Comparison of ENCODE assay signal across 8 cellular contexts in genomic region chr1:50423670-50424000, GRCh38. TPM values are rescaled to one million over a fixed set of nuclear protein-coding genes. Genes with fewer than 3 reads are reported as not detected.
DNase-seq lines count a peak whose midpoint lies in the region; ATAC-seq, FAIRE-seq and TF ChIP-seq lines count a peak whose summit lies in the region.

No MANE protein-coding gene starts in this region.

- TF ChIP-seq CTCF in CD8-positive, alpha-beta T cell (IDR thresholded peaks at IDR 0.05): no peak
- no peak for TF ChIP-seq CTCF in OCI-LY7 (conservative IDR thresholded peaks at IDR 0.05; ENCODE audit: low read length)

- no peaks in the 10 kb centered on the region for H3K79me2 ChIP-seq in OCI-LY7 (ENCODE audit: insufficient read depth, low read depth, low read length)

- H3K36me3 Mint-ChIP-seq in CD8-positive, alpha-beta T cell: peaks cover 2% of the 10 kb centered on the region
- no peaks in the 10 kb centered on the region for H3K36me3 Mint-ChIP-seq in activated naive CD8-positive, alpha-beta T cell treated with anti-CD3 and anti-CD28 coated beads, Interleukin-2, amount 50 U/mL, for 24 hours (ENCODE audit: low read depth)
- H3K36me3 Mint-ChIP-seq in naive B cell: peaks cover 27 to 43% of the 10 kb centered on the region in 2 donors

- H3K27ac Mint-ChIP-seq in CD8-positive, alpha-beta T cell: no peak overlapping the region
- H3K27ac Mint-ChIP-seq in activated naive CD8-positive, alpha-beta T cell treated with anti-CD3 and anti-CD28 coated beads, Interleukin-2, amount 50 U/mL, for 24 hours: no peak overlapping the region
- peak overlapping the region in 2 of 6 donors; percentile 62 to 86 for H3K27ac Mint-ChIP-seq in naive B cell

- no peak overlapping the region for H2AFZ ChIP-seq in OCI-LY7 (ENCODE audit: low read length)

- FAIRE-seq in H54 (lab: Jason Lieb, UNC): no peak

- DNase-seq in CD8-positive, alpha-beta T cell: no peak
- DNase-seq in H54 (ENCODE audit: insufficient read length, low spot score): peak; percentile 68
- DNase-seq in activated naive CD8-positive, alpha-beta T cell treated with anti-CD3 and anti-CD28 coated beads, Interleukin-2, amount 50 U/mL, for 24 hours: peak; percentile 42
- no peak for DNase-seq in naive B cell
- DNase-seq in OCI-LY7 (ENCODE audit: low spot score): no peak

- TF ChIP-seq POLR2A in H54 (IDR thresholded peaks at IDR 0.05; ENCODE audit: low read depth, low read length): no peak

- H3K4me3 ChIP-seq in CD8-positive, alpha-beta T cell (ENCODE audit: low read depth, low read length): peak overlapping the region; percentile 53
- H3K4me3 ChIP-seq in OCI-LY7 (ENCODE audit: low read depth, low read length, poor library complexity, severe bottlenecking): no peak overlapping the region

- CTCF ChIA-PET in CD8-positive, alpha-beta T cell (lab: Charles Lee): no interaction called here
- CTCF ChIA-PET in OCI-LY7 (lab: Charles Lee; ENCODE audit: unreplicated experiment): interaction anchor here (0.6 kb wide), 1 partner anchor 8 kb away, joined by 7 read pairs; no protein-coding TSS in a partner anchor

- H3K4me1 ChIP-seq in CD8-positive, alpha-beta T cell (ENCODE audit: insufficient read depth, low read length): peaks cover 22% of the 10 kb centered on the region
- no peaks in the 10 kb centered on the region for H3K4me1 ChIP-seq in OCI-LY7 (ENCODE audit: insufficient read depth, low read length, poor library complexity, severe bottlenecking)

- no peaks in the 10 kb centered on the region for H3K9me3 ChIP-seq in CD8-positive, alpha-beta T cell (ENCODE audit: low read length)
- H3K9me3 ChIP-seq in OCI-LY7 (ENCODE audit: low read length): no peaks in the 10 kb centered on the region

- peaks cover 53% of the 10 kb centered on the region for H3K4me1 Mint-ChIP-seq in CD8-positive, alpha-beta T cell (ENCODE audit: low read depth)
- H3K4me1 Mint-ChIP-seq in activated naive CD8-positive, alpha-beta T cell treated with anti-CD3 and anti-CD28 coated beads, Interleukin-2, amount 50 U/mL, for 24 hours: peaks cover 48% of the 10 kb centered on the region
- peaks cover 43 to 69% (median 57%) of the 10 kb centered on the region in 3 donors for H3K4me1 Mint-ChIP-seq in naive B cell

- intact Hi-C loops in CD8-positive, alpha-beta T cell (cut with DNase I, micrococcal nuclease): no loop called here
- intact Hi-C loops in OCI-LY7 (cut with micrococcal nuclease; ENCODE audit: unreplicated experiment): no loop called here

- H3K27me3 Mint-ChIP-seq in CD8-positive, alpha-beta T cell (ENCODE audit: low read depth): peaks cover 69% of the 10 kb centered on the region
- H3K27me3 Mint-ChIP-seq in activated naive CD8-positive, alpha-beta T cell treated with anti-CD3 and anti-CD28 coated beads, Interleukin-2, amount 50 U/mL, for 24 hours: peaks cover 81% of the 10 kb centered on the region
- peaks cover 68 to 86% (median 81%) of the 10 kb centered on the region in 3 donors for H3K27me3 Mint-ChIP-seq in naive B cell

- H3K4me3 Mint-ChIP-seq in CD8-positive, alpha-beta T cell: peak overlapping the region; percentile 90
- H3K4me3 Mint-ChIP-seq in activated naive CD8-positive, alpha-beta T cell treated with anti-CD3 and anti-CD28 coated beads, Interleukin-2, amount 50 U/mL, for 24 hours: peak overlapping the region; percentile 82
- H3K4me3 Mint-ChIP-seq in naive B cell: peak overlapping the region; percentile 83 to 97 (median 94)

- POLR2A ChIA-PET in CD8-positive, alpha-beta T cell (lab: Charles Lee): no interaction called here
- POLR2A ChIA-PET in OCI-LY7 (lab: Charles Lee): interaction anchor here (0.7 to 0.9 kb wide), 2 partner anchors 35 to 985 kb away, joined by 4 read pairs; no protein-coding TSS in a partner anchor

- no peak overlapping the region for H3K4me2 ChIP-seq in OCI-LY7 (ENCODE audit: low read length)

- BruUV-seq in OCI-LY7 (replicated peaks; lab: Mats Ljungman, UMichigan): no TSS peak

- ATAC-seq in CD8-positive, alpha-beta T cell: no peak
- ATAC-seq in activated naive CD8-positive, alpha-beta T cell treated with anti-CD3 and anti-CD28 coated beads, Interleukin-2, amount 50 U/mL, for 24 hours: peak; percentile 37
- no peak for ATAC-seq in naive B cell (ENCODE audit: low read depth in 2 of 2)
- no peak for ATAC-seq in HG02840 (IDR thresholded peaks at IDR 0.05; ENCODE audit: low FRiP score, unreplicated experiment)
- ATAC-seq in GM19463 (IDR thresholded peaks at IDR 0.05; ENCODE audit: unreplicated experiment): no peak
- ATAC-seq in GM19351 (IDR thresholded peaks at IDR 0.05; ENCODE audit: unreplicated experiment): no peak

- H4K20me1 ChIP-seq in OCI-LY7 (ENCODE audit: insufficient read depth, low read length): no peaks in the 10 kb centered on the region

- no peaks in the 10 kb centered on the region for H3K36me3 ChIP-seq in CD8-positive, alpha-beta T cell (ENCODE audit: insufficient read depth, low read length)
- no peaks in the 10 kb centered on the region for H3K36me3 ChIP-seq in OCI-LY7 (ENCODE audit: insufficient read depth, low read length)

- H3K9me2 ChIP-seq in OCI-LY7 (ENCODE audit: insufficient read depth, low read length): no peaks in the 10 kb centered on the region

- H3K27ac ChIP-seq in CD8-positive, alpha-beta T cell (ENCODE audit: low read depth, low read length): no peak overlapping the region
- H3K27ac ChIP-seq in OCI-LY7 (ENCODE audit: low read depth, low read length, poor library complexity, severe bottlenecking): no peak overlapping the region

- H3K9me3 Mint-ChIP-seq in CD8-positive, alpha-beta T cell: no peaks in the 10 kb centered on the region
- H3K9me3 Mint-ChIP-seq in activated naive CD8-positive, alpha-beta T cell treated with anti-CD3 and anti-CD28 coated beads, Interleukin-2, amount 50 U/mL, for 24 hours: peaks cover 3% of the 10 kb centered on the region
- peaks cover 0 to 38% (median 14%) of the 10 kb centered on the region in 7 donors for H3K9me3 Mint-ChIP-seq in naive B cell

- peaks cover 23% of the 10 kb centered on the region for H3K27me3 ChIP-seq in CD8-positive, alpha-beta T cell (ENCODE audit: insufficient read depth, low read length)

RNA-seq across cellular contexts. Expression of gene DMRTA2, which starts 0.4 kb away (rescaled TPM):
- not detected for total RNA-seq in CD8-positive, alpha-beta T cell
- polyA plus RNA-seq in naive B cell (ENCODE audit: low read depth in 6 of 6): not detected
- not detected in 2 replicates for total RNA-seq in OCI-LY7 (2014; rRNA removed; shearing (Covaris generic))
- total RNA-seq in OCI-LY7 (2022): not detected in 2 replicates

Comparison
In these comparisons a context has a peak if more than half of its experiments do, and no peak if none do; other contexts are left out.
1. DNase-seq: peak in H54 (single experiment) and activated naive CD8-positive, alpha-beta T cell treated with anti-CD3 and anti-CD28 coated beads, Interleukin-2, amount 50 U/mL, for 24 hours (single experiment); none in CD8-positive, alpha-beta T cell (0 of 7), naive B cell (single experiment) and OCI-LY7 (single experiment).
2. Peak in every context shown above with its lines, with median percentiles within 50 percentile points of each other: H3K4me3 Mint-ChIP-seq.